In genomic region chr1:209780276-209780675, GRCh38 we compare ENCODE assay signal across 1 cellular context.
TF ChIP-seq lines count a peak whose summit lies in the region.

No MANE protein-coding gene starts in this region.

TF ChIP-seq in HepG2, 621 proteins besides CTCF, POLR2A, EP300 and RAD21:
- no peak for TF ChIP-seq ZNF17 (CRISPR knock-in tag; IDR thresholded peaks at IDR 0.05)
- no peak for TF ChIP-seq ZBTB43 (CRISPR knock-in tag; conservative IDR thresholded peaks at IDR 0.05)
- no peak for TF ChIP-seq KDM4B (CRISPR knock-in tag; IDR thresholded peaks at IDR 0.05)
- TF ChIP-seq YY1 (IDR thresholded peaks at IDR 0.05; ENCODE audit: insufficient read depth, insufficient replicate concordance, low read depth, low read length): no peak
- no peak for TF ChIP-seq DPF2 (CRISPR knock-in tag; IDR thresholded peaks at IDR 0.05; ENCODE audit: borderline replicate concordance, low read depth)
- 0 out of 2 replicates have a peak, but pooled peaks have one; percentile 30 for TF ChIP-seq PRDM10 (CRISPR knock-in tag; IDR thresholded peaks at IDR 0.05; ENCODE audit: low read depth)
- no peak for TF ChIP-seq ARNTL (CRISPR knock-in tag; IDR thresholded peaks at IDR 0.05)
